ENCODE assay signal across 13 cellular contexts in genomic region chr22:21775061-21775460, GRCh38.
DNase-seq lines count a peak whose midpoint lies in the region; ATAC-seq, FAIRE-seq and TF ChIP-seq lines count a peak whose summit lies in the region.
"Had no signal": no experiment of that assay in that cellular context is flagged by ENCODE, and none has a peak within 500 bp of the region (broad histone marks: within the 10 kb centered on the region; RNA-seq: fewer than 3 reads in every experiment).

No MANE protein-coding gene starts in this region.

- intact Hi-C loops in posterior cingulate gyrus (cut with DNase I): no loop called here

- no peak for TF ChIP-seq POLR2A in H54 (IDR thresholded peaks at IDR 0.05; ENCODE audit: low read depth, low read length)

- no peaks in the 10 kb centered on the region for H3K9me3 ChIP-seq in SK-N-MC (ENCODE audit: low read depth, low read length)
- H3K9me3 ChIP-seq: thyroid gland had no signal

- ATAC-seq in GM19328 (IDR thresholded peaks at IDR 0.05; ENCODE audit: unreplicated experiment): no peak

- peak overlapping the region; percentile 23 for H3K9ac ChIP-seq in SK-N-MC (ENCODE audit: insufficient read length)
- H3K9ac ChIP-seq: parathyroid adenoma had no signal

- peak overlapping the region; percentile 80 for H3K27ac ChIP-seq in SK-N-MC
- H3K27ac ChIP-seq: parathyroid adenoma, RWPE1 had no signal

- peak; percentile 25 for DNase-seq in EH (ENCODE audit: low read depth)
- DNase-seq in SK-N-MC (ENCODE audit: low read depth, low spot score): no peak
- DNase-seq in fibroblast of mammary gland (ENCODE audit: low read depth): peak; percentile 62
- DNase-seq in posterior cingulate gyrus: peak in 8 of 10 donors; percentile 62 to 94 (median 73)
- no peak for DNase-seq in NCI-H1417 (lab: John Stamatoyannopoulos, UW)
- no peak for DNase-seq in H54 (ENCODE audit: insufficient read length, low spot score)
- no peak for DNase-seq in NCI-H187 (lab: John Stamatoyannopoulos, UW)
- DNase-seq: MM.1S, NCI-H2081 treated with DMSO at 0.1 percent for 48 hours had no signal

- FAIRE-seq in H54 (lab: Jason Lieb, UNC): no peak

- peaks cover 25% of the 10 kb centered on the region for H3K36me3 ChIP-seq in SK-N-MC (ENCODE audit: insufficient read depth, low read length)

- TF ChIP-seq CTCF in fibroblast of mammary gland (conservative IDR thresholded peaks at IDR 0.05; ENCODE audit: control insufficient read depth, insufficient read depth, low read depth, low read length): no peak

- no peak overlapping the region for H3K4me3 ChIP-seq in SK-N-MC
- no peak overlapping the region for H3K4me3 ChIP-seq in fibroblast of mammary gland (ENCODE audit: control insufficient read depth, low read depth, low read length)
- H3K4me3 ChIP-seq: thyroid gland had no signal

Comparison
In these comparisons a context has a peak if more than half of its experiments do, and no peak if none do; other contexts are left out.
1. DNase-seq: peak in EH (single experiment), fibroblast of mammary gland (single experiment) and posterior cingulate gyrus (8 of 10); none in SK-N-MC (single experiment), NCI-H1417 (0 of 3), H54 (single experiment) and NCI-H187 (0 of 2).